ENCODE assay signal across 1 cellular context in the genomic region with DNA sequence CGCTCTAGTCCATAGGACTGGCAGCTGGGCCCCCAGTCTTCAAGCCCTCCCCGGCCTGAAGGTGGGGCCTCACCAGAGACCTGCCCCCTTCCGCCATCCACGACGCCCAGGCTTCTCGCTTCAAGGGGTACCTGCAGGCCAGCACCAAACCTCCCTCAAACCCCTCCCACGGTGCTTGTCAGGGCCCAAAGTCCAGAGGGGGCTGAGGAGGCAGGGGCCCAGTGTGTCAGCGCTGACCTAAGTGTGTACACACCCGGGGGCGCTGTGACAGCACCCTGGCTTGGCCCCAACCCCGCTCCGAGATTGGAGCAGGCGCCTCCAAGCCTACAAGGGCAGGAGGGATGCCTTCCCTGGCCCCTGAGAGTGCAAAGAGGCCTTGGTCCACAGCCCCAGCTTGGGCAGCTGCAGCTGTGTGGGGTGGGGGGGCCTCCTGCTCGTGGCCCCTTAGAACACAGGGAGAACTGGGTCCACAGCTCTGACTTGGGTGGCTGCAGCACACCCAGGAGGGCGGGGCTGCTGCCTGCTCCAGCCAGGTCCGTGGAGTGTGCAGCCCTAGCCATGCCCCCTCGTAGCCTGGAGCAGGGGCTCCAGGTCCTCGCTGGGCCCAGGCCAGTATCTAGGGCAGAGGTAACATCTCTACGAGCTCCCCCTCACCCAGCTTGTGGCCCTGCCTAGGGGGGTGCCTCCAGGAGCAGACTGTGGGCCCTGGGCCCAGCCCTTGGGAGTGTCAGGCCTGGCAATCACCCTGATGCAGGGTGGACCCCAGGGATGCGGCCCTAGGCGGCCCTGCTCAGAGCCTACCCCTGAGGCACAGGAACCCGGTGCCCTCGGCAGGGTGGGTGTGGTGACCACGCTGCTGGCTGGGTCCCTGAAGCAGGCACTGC.
TF ChIP-seq lines count a peak whose summit lies in the region.

No MANE protein-coding gene starts in this region.

TF ChIP-seq in HepG2, 621 proteins besides CTCF, POLR2A, EP300 and RAD21 (continued from another document and continues in another):
- TF ChIP-seq, protein P1, sequence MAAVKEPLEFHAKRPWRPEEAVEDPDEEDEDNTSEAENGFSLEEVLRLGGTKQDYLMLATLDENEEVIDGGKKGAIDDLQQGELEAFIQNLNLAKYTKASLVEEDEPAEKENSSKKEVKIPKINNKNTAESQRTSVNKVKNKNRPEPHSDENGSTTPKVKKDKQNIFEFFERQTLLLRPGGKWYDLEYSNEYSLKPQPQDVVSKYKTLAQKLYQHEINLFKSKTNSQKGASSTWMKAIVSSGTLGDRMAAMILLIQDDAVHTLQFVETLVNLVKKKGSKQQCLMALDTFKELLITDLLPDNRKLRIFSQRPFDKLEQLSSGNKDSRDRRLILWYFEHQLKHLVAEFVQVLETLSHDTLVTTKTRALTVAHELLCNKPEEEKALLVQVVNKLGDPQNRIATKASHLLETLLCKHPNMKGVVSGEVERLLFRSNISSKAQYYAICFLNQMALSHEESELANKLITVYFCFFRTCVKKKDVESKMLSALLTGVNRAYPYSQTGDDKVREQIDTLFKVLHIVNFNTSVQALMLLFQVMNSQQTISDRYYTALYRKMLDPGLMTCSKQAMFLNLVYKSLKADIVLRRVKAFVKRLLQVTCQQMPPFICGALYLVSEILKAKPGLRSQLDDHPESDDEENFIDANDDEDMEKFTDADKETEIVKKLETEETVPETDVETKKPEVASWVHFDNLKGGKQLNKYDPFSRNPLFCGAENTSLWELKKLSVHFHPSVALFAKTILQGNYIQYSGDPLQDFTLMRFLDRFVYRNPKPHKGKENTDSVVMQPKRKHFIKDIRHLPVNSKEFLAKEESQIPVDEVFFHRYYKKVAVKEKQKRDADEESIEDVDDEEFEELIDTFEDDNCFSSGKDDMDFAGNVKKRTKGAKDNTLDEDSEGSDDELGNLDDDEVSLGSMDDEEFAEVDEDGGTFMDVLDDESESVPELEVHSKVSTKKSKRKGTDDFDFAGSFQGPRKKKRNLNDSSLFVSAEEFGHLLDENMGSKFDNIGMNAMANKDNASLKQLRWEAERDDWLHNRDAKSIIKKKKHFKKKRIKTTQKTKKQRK (IDR thresholded peaks at IDR 0.05; ENCODE audit: low read length) = no peak
- TF ChIP-seq ISL2 (CRISPR knock-in tag; IDR thresholded peaks at IDR 0.05) (0 out of 2 replicates have a peak, but pooled peaks have one; percentile 35), ZNF468 (CRISPR knock-in tag; IDR thresholded peaks at IDR 0.05) (no peak), ZSCAN12 (CRISPR knock-in tag; IDR thresholded peaks at IDR 0.05) (no peak), JARID2 (CRISPR knock-in tag; IDR thresholded peaks at IDR 0.05; ENCODE audit: insufficient replicate concordance) (no peak), ERF (CRISPR knock-in tag; IDR thresholded peaks at IDR 0.05) (peak; percentile 66; the same call in 1 of the 2 replicates), SIN3A (IDR thresholded peaks at IDR 0.05; ENCODE audit: borderline replicate concordance, low read depth, low read length) (0 out of 2 replicates have a peak, but pooled peaks have one; percentile 49), NFYB (CRISPR knock-in tag; IDR thresholded peaks at IDR 0.05) (no peak), HCFC1 (IDR thresholded peaks at IDR 0.05; ENCODE audit: low read depth, low read length) (no peak; the same call in 1 of the 2 replicates), KLF13 (CRISPR knock-in tag; IDR thresholded peaks at IDR 0.05) (no peak), ZSCAN25 (CRISPR knock-in tag; IDR thresholded peaks at IDR 0.05) (peak; percentile 82), ZNF546 (CRISPR knock-in tag; conservative IDR thresholded peaks at IDR 0.05) (peak; percentile 93; the same call in 1 of the 2 replicates), ZNF552 (CRISPR knock-in tag; IDR thresholded peaks at IDR 0.05; ENCODE audit: borderline replicate concordance) (peak; percentile 87; the same call in 1 of the 2 replicates), TBX3 (IDR thresholded peaks at IDR 0.05; ENCODE audit: borderline replicate concordance) (no peak), ZBTB3 (CRISPR knock-in tag; IDR thresholded peaks at IDR 0.05; ENCODE audit: borderline replicate concordance, low read depth) (no peak), GATAD1 (CRISPR knock-in tag; IDR thresholded peaks at IDR 0.05) (peak; percentile 43; the same call in 1 of the 2 replicates), TOE1 (CRISPR knock-in tag; IDR thresholded peaks at IDR 0.05) (no peak), ZNF292 (CRISPR knock-in tag; IDR thresholded peaks at IDR 0.05; ENCODE audit: borderline replicate concordance, low read depth) (peak; percentile 94), TBL1XR1 (IDR thresholded peaks at IDR 0.05; ENCODE audit: borderline replicate concordance, low read length, partially characterized antibody) (peak; percentile 13), ZNF879 (CRISPR knock-in tag; IDR thresholded peaks at IDR 0.05) (no peak), ZSCAN29 (CRISPR knock-in tag; conservative IDR thresholded peaks at IDR 0.05) (no peak), PRDM4 (CRISPR knock-in tag; IDR thresholded peaks at IDR 0.05; ENCODE audit: borderline replicate concordance) (no peak), DNMT3B (CRISPR knock-in tag; conservative IDR thresholded peaks at IDR 0.05) (0 out of 2 replicates have a peak, but pooled peaks have one; percentile 53), FOXO1 (CRISPR knock-in tag; IDR thresholded peaks at IDR 0.05) (no peak; the same call in 1 of the 2 replicates), ZNF720 (CRISPR knock-in tag; IDR thresholded peaks at IDR 0.05) (no peak), ZNF460 (CRISPR knock-in tag; IDR thresholded peaks at IDR 0.05; ENCODE audit: borderline replicate concordance) (no peak; the same call in 1 of the 2 replicates), SNAPC2 (CRISPR knock-in tag; IDR thresholded peaks at IDR 0.05) (peak; percentile 69; the same call in 1 of the 2 replicates), ATAD3A (CRISPR knock-in tag; IDR thresholded peaks at IDR 0.05) (no peak), SUZ12 (IDR thresholded peaks at IDR 0.05; ENCODE audit: low read depth, low read length) (no peak), ZNF788 (CRISPR knock-in tag; IDR thresholded peaks at IDR 0.05; ENCODE audit: borderline replicate concordance) (peak; percentile 67; the same call in 1 of the 2 replicates), ZNF775 (CRISPR knock-in tag; IDR thresholded peaks at IDR 0.05; ENCODE audit: borderline replicate concordance) (no peak), SMAD1 (CRISPR knock-in tag; IDR thresholded peaks at IDR 0.05; ENCODE audit: borderline replicate concordance, low read depth) (peak; percentile 82; the same call in 1 of the 2 replicates)
- TF ChIP-seq, protein P2, sequence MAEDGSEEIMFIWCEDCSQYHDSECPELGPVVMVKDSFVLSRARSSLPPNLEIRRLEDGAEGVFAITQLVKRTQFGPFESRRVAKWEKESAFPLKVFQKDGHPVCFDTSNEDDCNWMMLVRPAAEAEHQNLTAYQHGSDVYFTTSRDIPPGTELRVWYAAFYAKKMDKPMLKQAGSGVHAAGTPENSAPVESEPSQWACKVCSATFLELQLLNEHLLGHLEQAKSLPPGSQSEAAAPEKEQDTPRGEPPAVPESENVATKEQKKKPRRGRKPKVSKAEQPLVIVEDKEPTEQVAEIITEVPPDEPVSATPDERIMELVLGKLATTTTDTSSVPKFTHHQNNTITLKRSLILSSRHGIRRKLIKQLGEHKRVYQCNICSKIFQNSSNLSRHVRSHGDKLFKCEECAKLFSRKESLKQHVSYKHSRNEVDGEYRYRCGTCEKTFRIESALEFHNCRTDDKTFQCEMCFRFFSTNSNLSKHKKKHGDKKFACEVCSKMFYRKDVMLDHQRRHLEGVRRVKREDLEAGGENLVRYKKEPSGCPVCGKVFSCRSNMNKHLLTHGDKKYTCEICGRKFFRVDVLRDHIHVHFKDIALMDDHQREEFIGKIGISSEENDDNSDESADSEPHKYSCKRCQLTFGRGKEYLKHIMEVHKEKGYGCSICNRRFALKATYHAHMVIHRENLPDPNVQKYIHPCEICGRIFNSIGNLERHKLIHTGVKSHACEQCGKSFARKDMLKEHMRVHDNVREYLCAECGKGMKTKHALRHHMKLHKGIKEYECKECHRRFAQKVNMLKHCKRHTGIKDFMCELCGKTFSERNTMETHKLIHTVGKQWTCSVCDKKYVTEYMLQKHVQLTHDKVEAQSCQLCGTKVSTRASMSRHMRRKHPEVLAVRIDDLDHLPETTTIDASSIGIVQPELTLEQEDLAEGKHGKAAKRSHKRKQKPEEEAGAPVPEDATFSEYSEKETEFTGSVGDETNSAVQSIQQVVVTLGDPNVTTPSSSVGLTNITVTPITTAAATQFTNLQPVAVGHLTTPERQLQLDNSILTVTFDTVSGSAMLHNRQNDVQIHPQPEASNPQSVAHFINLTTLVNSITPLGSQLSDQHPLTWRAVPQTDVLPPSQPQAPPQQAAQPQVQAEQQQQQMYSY (CRISPR knock-in tag; IDR thresholded peaks at IDR 0.05) = no peak
- TF ChIP-seq, protein P3, sequence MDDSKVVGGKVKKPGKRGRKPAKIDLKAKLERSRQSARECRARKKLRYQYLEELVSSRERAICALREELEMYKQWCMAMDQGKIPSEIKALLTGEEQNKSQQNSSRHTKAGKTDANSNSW (CRISPR knock-in tag; IDR thresholded peaks at IDR 0.05; ENCODE audit: borderline replicate concordance) = no peak
- TF ChIP-seq, protein P4, sequence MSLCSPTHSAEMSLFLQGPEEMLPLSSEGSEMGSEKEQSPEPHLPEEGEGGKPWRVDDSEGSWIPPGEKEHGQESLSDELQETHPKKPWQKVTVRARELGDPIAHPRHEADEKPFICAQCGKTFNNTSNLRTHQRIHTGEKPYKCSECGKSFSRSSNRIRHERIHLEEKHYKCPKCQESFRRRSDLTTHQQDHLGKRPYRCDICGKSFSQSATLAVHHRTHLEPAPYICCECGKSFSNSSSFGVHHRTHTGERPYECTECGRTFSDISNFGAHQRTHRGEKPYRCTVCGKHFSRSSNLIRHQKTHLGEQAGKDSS (CRISPR knock-in tag; IDR thresholded peaks at IDR 0.05; ENCODE audit: borderline replicate concordance, low read depth) = peak; percentile 82; the same call in 1 of the 2 replicates
- TF ChIP-seq, protein P5, sequence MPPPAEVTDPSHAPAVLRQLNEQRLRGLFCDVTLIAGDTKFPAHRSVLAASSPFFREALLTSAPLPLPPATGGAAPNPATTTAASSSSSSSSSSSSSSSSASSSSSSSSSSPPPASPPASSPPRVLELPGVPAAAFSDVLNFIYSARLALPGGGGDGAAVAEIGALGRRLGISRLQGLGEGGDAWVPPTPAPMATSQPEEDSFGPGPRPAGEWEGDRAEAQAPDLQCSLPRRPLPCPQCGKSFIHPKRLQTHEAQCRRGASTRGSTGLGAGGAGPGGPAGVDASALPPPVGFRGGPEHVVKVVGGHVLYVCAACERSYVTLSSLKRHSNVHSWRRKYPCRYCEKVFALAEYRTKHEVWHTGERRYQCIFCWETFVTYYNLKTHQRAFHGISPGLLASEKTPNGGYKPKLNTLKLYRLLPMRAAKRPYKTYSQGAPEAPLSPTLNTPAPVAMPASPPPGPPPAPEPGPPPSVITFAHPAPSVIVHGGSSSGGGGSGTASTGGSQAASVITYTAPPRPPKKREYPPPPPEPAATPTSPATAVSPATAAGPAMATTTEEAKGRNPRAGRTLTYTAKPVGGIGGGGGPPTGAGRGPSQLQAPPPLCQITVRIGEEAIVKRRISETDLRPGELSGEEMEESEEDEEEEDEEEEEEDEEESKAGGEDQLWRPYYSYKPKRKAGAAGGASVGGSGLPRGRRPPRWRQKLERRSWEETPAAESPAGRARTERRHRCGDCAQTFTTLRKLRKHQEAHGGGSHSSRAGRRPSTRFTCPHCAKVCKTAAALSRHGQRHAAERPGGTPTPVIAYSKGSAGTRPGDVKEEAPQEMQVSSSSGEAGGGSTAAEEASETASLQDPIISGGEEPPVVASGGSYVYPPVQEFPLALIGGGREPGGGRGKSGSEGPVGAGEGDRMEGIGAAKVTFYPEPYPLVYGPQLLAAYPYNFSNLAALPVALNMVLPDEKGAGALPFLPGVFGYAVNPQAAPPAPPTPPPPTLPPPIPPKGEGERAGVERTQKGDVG (CRISPR knock-in tag; IDR thresholded peaks at IDR 0.05; ENCODE audit: borderline replicate concordance) = peak; percentile 70; the same call in 1 of the 2 replicates
- TF ChIP-seq, protein P6, sequence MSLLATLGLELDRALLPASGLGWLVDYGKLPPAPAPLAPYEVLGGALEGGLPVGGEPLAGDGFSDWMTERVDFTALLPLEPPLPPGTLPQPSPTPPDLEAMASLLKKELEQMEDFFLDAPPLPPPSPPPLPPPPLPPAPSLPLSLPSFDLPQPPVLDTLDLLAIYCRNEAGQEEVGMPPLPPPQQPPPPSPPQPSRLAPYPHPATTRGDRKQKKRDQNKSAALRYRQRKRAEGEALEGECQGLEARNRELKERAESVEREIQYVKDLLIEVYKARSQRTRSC (CRISPR knock-in tag; IDR thresholded peaks at IDR 0.05; ENCODE audit: low read depth) = no peak
